In genomic region chr19:8307965-8308866, GRCh38 we compare ENCODE assay signal across 8 cellular contexts. TPM values are rescaled to one million over a fixed set of nuclear protein-coding genes. Genes with fewer than 3 reads are reported as not detected.
DNase-seq lines count a peak whose midpoint lies in the region; ATAC-seq and TF ChIP-seq lines count a peak whose summit lies in the region.

Gene CD320, minus strand, starts transcription at chr19:8308358. Its CDS starts 68 bp downstream, at chr19:8308290.

- H3K9me3 ChIP-seq in adipocyte (ENCODE audit: control insufficient read depth, low read length) (no peaks in the 10 kb centered on the region), heart left ventricle (no peaks in the 10 kb centered on the region), tibial nerve (no peaks in the 10 kb centered on the region)

- DNase-seq in GM04503 (ENCODE audit: low read depth) (peak; percentile 42), NCI-H1417 (lab: John Stamatoyannopoulos, UW) (peak; percentile 80 to 99 (median 98)), T follicular helper cell (ENCODE audit: low read depth) (peak; percentile 77), adipocyte (ENCODE audit: low read depth) (peak; percentile 96), heart left ventricle (peak; percentile 88 to 94 (median 91)), pons (ENCODE audit: low spot score) (peak; percentile 91), tibial nerve (ENCODE audit: low spot score in 2 of 2) (peak; percentile 81 to 86)

- H3K27ac ChIP-seq in heart left ventricle (peak within 1 kb of the TSS in 11 of 12 donors; percentile 21 to 80 (median 60)), tibial nerve (peak within 1 kb of the TSS in 3 of 4 donors; percentile 74 to 82 (median 79))

- 0 to 1% (median 1%) methylated on average over 38 to 63 of the region's 63 CpGs for WGBS in heart left ventricle, 4 donors
- 0 to 2% methylated on average over 28 to 63 of the region's 63 CpGs for whole genome bisulfite sequencing in tibial nerve, 2 donors

- TF ChIP-seq POLR2A in heart left ventricle (IDR thresholded peaks at IDR 0.05) (peak in 1 of 2 donors; percentile 71), tibial nerve (IDR thresholded peaks at IDR 0.05) (peak in 1 of 2 donors; percentile 51)

- H3K27me3 ChIP-seq in adipocyte (replicated peaks; ENCODE audit: control insufficient read depth, insufficient read depth, low read length) (no peaks in the 10 kb centered on the region), heart left ventricle (no peaks in the 10 kb centered on the region), tibial nerve (no peaks in the 10 kb centered on the region)

- peaks cover 29% of the 10 kb centered on the region for H3K36me3 ChIP-seq in adipocyte (ENCODE audit: control insufficient read depth, insufficient read depth, low read length, severe bottlenecking)
- peaks cover 0 to 39% (median 27%) of the 10 kb centered on the region in 9 donors for H3K36me3 ChIP-seq in heart left ventricle
- peaks cover 0 to 55% (median 10%) of the 10 kb centered on the region in 3 donors for H3K36me3 ChIP-seq in tibial nerve

- H3K4me1 ChIP-seq in adipocyte (ENCODE audit: control insufficient read depth, insufficient read depth, low read length) (peaks cover 13% of the 10 kb centered on the region), heart left ventricle (peaks cover 3 to 53% (median 31%) of the 10 kb centered on the region in 12 donors), tibial nerve (peaks cover 0 to 40% (median 17%) of the 10 kb centered on the region in 4 donors)

- intact Hi-C loops in heart left ventricle (cut with DNase I): no loop called here

- no peak for TF ChIP-seq CTCF in heart left ventricle (IDR thresholded peaks at IDR 0.05)
- TF ChIP-seq CTCF in tibial nerve (IDR thresholded peaks at IDR 0.05): peak in 1 of 5 experiments; percentile 22

- peak; percentile 79 for ATAC-seq in HG02571 (IDR thresholded peaks at IDR 0.05; ENCODE audit: unreplicated experiment)
- ATAC-seq in heart left ventricle: peak; percentile 88 to 95 (median 94)

- peak within 1 kb of the TSS; percentile 80 for H3K4me3 ChIP-seq in adipocyte (ENCODE audit: low read length)
- H3K4me3 ChIP-seq in heart left ventricle: peak within 1 kb of the TSS; percentile 8 to 83 (median 64)
- H3K4me3 ChIP-seq in tibial nerve: peak within 1 kb of the TSS; percentile 39 to 84 (median 72)

- peak; percentile 79 to 88 for TF ChIP-seq EP300 in tibial nerve (IDR thresholded peaks at IDR 0.05)

- H3K9ac ChIP-seq in adipocyte (ENCODE audit: low read length): peak within 1 kb of the TSS; percentile 59

RNA-seq across cellular contexts. Expression of gene CD320, which starts in this region (rescaled TPM):
- 10 to 100 TPM; 17.7 to 74.8 (median 35.7) TPM for total RNA-seq in heart left ventricle
- 10 to 100 TPM; 37.8 to 70.5 TPM for polyA plus RNA-seq in heart left ventricle
- 100 to 1,000 TPM in 1 of 4 donors, 10 to 100 TPM in 3; 64.7 to 109 (median 83.9) TPM for total RNA-seq in tibial nerve

Comparison
In these comparisons a context has a peak if more than half of its experiments do, and no peak if none do; other contexts are left out.
1. Peak in every context shown above with its lines: DNase-seq, ATAC-seq, H3K4me3 ChIP-seq and H3K27ac ChIP-seq.
2. DNase-seq: peak in every context shown above with its lines; median percentile 98 in NCI-H1417; 96 in adipocyte; 91 in heart left ventricle; 91 in pons; 84 in tibial nerve; 77 in T follicular helper cell; 42 in GM04503.